In the genomic region with DNA sequence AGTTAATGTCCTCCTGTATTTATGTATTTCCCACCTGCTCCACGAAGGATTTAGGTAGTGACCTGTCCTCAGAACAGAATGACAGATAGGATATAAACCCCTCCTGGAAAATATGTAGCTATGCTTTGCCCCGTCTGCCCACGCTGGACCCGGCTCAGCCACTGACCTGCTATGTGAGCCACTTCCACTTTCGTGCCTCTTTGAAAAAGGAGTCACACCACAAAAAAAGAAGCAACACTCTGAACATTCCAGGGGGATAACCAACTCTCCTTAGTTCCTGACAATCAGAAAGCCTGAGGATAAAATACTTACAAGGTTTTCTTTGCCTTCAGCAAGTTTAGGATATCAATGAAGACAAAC, we compare ENCODE assay signal across 1 cellular context.
TF ChIP-seq lines count a peak whose summit lies in the region.

No MANE protein-coding gene starts in this region.

TF ChIP-seq in K562, 482 proteins besides CTCF, POLR2A, EP300 and RAD21 (continued from another document):
- TF ChIP-seq, protein P1, sequence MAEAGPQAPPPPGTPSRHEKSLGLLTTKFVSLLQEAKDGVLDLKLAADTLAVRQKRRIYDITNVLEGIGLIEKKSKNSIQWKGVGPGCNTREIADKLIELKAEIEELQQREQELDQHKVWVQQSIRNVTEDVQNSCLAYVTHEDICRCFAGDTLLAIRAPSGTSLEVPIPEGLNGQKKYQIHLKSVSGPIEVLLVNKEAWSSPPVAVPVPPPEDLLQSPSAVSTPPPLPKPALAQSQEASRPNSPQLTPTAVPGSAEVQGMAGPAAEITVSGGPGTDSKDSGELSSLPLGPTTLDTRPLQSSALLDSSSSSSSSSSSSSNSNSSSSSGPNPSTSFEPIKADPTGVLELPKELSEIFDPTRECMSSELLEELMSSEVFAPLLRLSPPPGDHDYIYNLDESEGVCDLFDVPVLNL (CRISPR knock-in tag; IDR thresholded peaks at IDR 0.05; ENCODE audit: low read depth) = no peak
- TF ChIP-seq SOX6 (IDR thresholded peaks at IDR 0.05) = no peak
